In genomic region chr13:73958657-73959397, GRCh38 we compare ENCODE assay signal across 19 cellular contexts.
"Had no signal": no experiment of that assay in that cellular context is flagged by ENCODE, and none has a peak within 500 bp of the region (broad histone marks: within the 10 kb centered on the region; RNA-seq: fewer than 3 reads in every experiment).

No MANE protein-coding gene starts in this region.

- H3K27me3 ChIP-seq: dorsolateral prefrontal cortex, esophagus squamous epithelium, upper lobe of right lung had no signal

- H3K4me3 Mint-ChIP-seq: activated CD8-positive, alpha-beta T cell treated with anti-CD3 and anti-CD28 coated beads, Interleukin-2, amount 10 ng/mL, durations not matched to agents 7 days and 5 days; activated naive CD4-positive, alpha-beta T cell treated with anti-CD3 and anti-CD28 coated beads, Interleukin-2, amount 10 ng/mL, durations not matched to agents 7 days and 5 days; activated T-helper 1 cell treated with anti-CD3 and anti-CD28 coated beads, Interleukin-12 subunit alpha, Interleukin-12 subunit beta, Interleukin-2, Interleukin-4 antibody, amounts not matched to agents 30 ng/mL and 10 ng/mL and 1 ng/mL, durations not matched to agents 14 hours and 24 hours and 36 hours; brain; memory B cell; natural killer cell treated with Interleukin-12 subunit alpha and Interleukin-12 subunit beta and Interleukin-15 and Interleukin-18, amount 100 ng/mL, for 72 hours; T-cell had no signal

- H3K4me3 ChIP-seq: dorsolateral prefrontal cortex, esophagus squamous epithelium, prostate gland, upper lobe of right lung had no signal

- H3K9me3 ChIP-seq: esophagus squamous epithelium, prostate gland, upper lobe of right lung had no signal

- ATAC-seq: activated CD8-positive, alpha-beta T cell treated with anti-CD3 and anti-CD28 coated beads, Interleukin-2, amount 10 ng/mL, durations not matched to agents 7 days and 5 days; left lobe of liver; natural killer cell treated with Interleukin-12 subunit alpha and Interleukin-12 subunit beta and Interleukin-15 and Interleukin-18, amount 100 ng/mL, for 72 hours; sciatic nerve; T-cell; upper lobe of right lung had no signal

- H3K27ac ChIP-seq: dorsolateral prefrontal cortex, esophagus squamous epithelium, prostate gland, upper lobe of right lung had no signal

- H3K27me3 Mint-ChIP-seq: activated naive CD4-positive, alpha-beta T cell treated with anti-CD3 and anti-CD28 coated beads, Interleukin-2, amount 10 ng/mL, durations not matched to agents 7 days and 5 days; brain; memory B cell; natural killer cell treated with Interleukin-12 subunit alpha and Interleukin-12 subunit beta and Interleukin-15 and Interleukin-18, amount 100 ng/mL, for 72 hours; T-cell had no signal

- H3K4me1 ChIP-seq: esophagus squamous epithelium, prostate gland had no signal

- H3K9me3 Mint-ChIP-seq: natural killer cell treated with Interleukin-12 subunit alpha and Interleukin-12 subunit beta and Interleukin-15 and Interleukin-18, amount 100 ng/mL, for 72 hours had no signal

- H3K27ac Mint-ChIP-seq: activated CD8-positive, alpha-beta T cell treated with anti-CD3 and anti-CD28 coated beads, Interleukin-2, amount 10 ng/mL, durations not matched to agents 7 days and 5 days; activated naive CD4-positive, alpha-beta T cell treated with anti-CD3 and anti-CD28 coated beads, Interleukin-2, amount 10 ng/mL, durations not matched to agents 7 days and 5 days; activated T-helper 1 cell treated with anti-CD3 and anti-CD28 coated beads, Interleukin-12 subunit alpha, Interleukin-12 subunit beta, Interleukin-2, Interleukin-4 antibody, amounts not matched to agents 30 ng/mL and 10 ng/mL and 1 ng/mL, durations not matched to agents 14 hours and 24 hours and 36 hours; brain; memory B cell; natural killer cell treated with Interleukin-12 subunit alpha and Interleukin-12 subunit beta and Interleukin-15 and Interleukin-18, amount 100 ng/mL, for 72 hours; T-cell had no signal

- DNase-seq: activated CD4-positive, alpha-beta T cell treated with anti-CD3 and anti-CD28 coated beads for 48 hours; activated CD8-positive, alpha-beta T cell treated with anti-CD3 and anti-CD28 coated beads, Interleukin-2, amount 10 ng/mL, durations not matched to agents 7 days and 5 days; activated naive CD4-positive, alpha-beta T cell treated with anti-CD3 and anti-CD28 coated beads, Interleukin-2, amount 10 ng/mL, durations not matched to agents 7 days and 5 days; amniotic stem cell; dorsolateral prefrontal cortex; esophagus squamous epithelium; foreskin fibroblast; occipital lobe; stimulated activated CD4-positive, alpha-beta T cell treated with anti-CD3 and anti-CD28 coated beads, Interleukin-12 subunit alpha, Interleukin-12 subunit beta, amount 100 ng/mL, for 4 hours; stimulated activated naive CD4-positive, alpha-beta T cell; T-cell; upper lobe of right lung had no signal

- H3K36me3 ChIP-seq: esophagus squamous epithelium, prostate gland, upper lobe of right lung had no signal
